1 cellular context compared by ENCODE assay signal in the genomic region with DNA sequence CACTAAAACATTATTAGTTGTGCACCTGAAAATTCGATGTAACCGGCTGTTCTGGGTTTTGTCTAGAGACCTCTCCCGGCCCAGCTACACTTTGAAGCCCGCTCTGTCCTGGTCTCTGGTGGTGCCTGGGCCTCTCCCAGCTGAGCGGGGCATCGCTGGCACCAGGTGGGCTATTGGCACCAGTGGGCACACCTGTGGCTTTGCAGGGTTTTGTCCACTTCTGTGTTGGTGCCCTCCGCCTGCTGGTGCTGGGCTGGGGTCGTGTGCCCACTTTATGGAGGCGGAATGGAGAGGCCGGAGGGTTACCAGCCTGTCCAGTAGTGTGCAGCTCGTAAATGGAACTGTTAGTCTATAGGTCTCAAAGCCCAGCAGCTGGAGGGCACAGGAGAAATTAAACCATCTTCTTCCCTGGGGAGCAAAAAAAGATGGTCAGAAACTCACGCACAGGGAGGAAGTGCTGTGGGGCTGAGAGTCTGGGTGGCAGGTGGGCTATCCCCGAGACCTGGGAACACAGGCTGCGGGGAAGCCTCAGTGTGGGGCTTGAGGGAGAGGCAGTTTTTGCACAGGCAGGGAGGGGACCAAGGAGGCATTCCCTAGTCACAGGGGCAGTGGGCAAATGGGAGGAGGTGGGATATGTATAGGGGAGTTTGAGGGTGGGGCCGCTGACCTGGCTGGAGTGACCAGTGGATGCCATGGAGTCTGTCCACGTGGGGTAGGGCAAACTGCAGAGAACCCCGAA.
TF ChIP-seq lines count a peak whose summit lies in the region.

No MANE protein-coding gene starts in this region.

TF ChIP-seq in IMR-90, 13 proteins besides CTCF, POLR2A, EP300 and RAD21:
- TF ChIP-seq BHLHE40 (IDR thresholded peaks at IDR 0.05; ENCODE audit: low read depth, low read length) (no peak), RCOR1 (IDR thresholded peaks at IDR 0.05; ENCODE audit: insufficient replicate concordance, low read length) (no peak), CHD1 (IDR thresholded peaks at IDR 0.05; ENCODE audit: low read depth, low read length) (no peak), CEBPB (IDR thresholded peaks at IDR 0.05; ENCODE audit: low read depth, low read length) (no peak), MAFK (IDR thresholded peaks at IDR 0.05; ENCODE audit: low read depth, low read length) (no peak), FOS (IDR thresholded peaks at IDR 0.05; ENCODE audit: low read depth, low read length) (no peak), RFX5 (IDR thresholded peaks at IDR 0.05; ENCODE audit: low read depth, low read length) (no peak), MXI1 (IDR thresholded peaks at IDR 0.05; ENCODE audit: borderline replicate concordance, low read depth, low read length) (no peak)
- TF ChIP-seq, protein P1, sequence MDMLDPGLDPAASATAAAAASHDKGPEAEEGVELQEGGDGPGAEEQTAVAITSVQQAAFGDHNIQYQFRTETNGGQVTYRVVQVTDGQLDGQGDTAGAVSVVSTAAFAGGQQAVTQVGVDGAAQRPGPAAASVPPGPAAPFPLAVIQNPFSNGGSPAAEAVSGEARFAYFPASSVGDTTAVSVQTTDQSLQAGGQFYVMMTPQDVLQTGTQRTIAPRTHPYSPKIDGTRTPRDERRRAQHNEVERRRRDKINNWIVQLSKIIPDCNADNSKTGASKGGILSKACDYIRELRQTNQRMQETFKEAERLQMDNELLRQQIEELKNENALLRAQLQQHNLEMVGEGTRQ (IDR thresholded peaks at IDR 0.05; ENCODE audit: low read depth, low read length): no peak
